Comparison of ENCODE assay signal across 8 cellular contexts in the genomic region with DNA sequence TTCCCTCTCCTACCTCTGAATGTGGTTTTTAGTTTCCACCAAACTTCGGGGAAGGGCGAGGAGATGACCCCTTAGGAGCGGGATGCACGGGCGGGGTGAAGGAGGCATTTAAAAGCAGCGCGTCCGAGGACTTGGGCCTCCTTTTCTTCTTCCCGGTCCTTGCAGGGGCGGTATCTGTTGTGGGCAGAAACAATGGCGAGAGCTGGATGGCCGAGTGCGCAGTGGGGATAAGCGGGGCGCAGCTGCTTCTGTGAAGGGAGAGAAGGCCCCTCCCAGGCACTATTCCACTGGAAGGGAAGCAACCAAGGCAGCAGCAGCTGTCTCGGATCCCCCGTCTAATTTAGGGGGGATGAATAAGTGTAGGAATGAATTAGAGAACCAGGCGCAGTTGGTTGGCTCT. TPM values are rescaled to one million over a fixed set of nuclear protein-coding genes. Genes with fewer than 3 reads are reported as not detected.
DNase-seq lines count a peak whose midpoint lies in the region; ATAC-seq and TF ChIP-seq lines count a peak whose summit lies in the region.

No MANE protein-coding gene starts in this region.

- DNase-seq in NK-92 treated with Interleukin-12 subunit alpha and Interleukin-12 subunit beta, amount 100 ng/mL, for 24 hours (lab: John Stamatoyannopoulos, UW): peak; percentile 6
- DNase-seq in NK-92 (lab: John Stamatoyannopoulos, UW; ENCODE audit: unreplicated experiment): no peak
- peak; percentile 48 for DNase-seq in NCI-H1092 treated with DMSO at 0.1 percent for 48 hours (lab: John Stamatoyannopoulos, UW)
- DNase-seq in activated CD4-positive, alpha-beta memory T cell treated with anti-CD3 and anti-CD28 coated beads for 36 hours: peak; percentile 37
- DNase-seq in epithelial cell of prostate (ENCODE audit: low read depth, low spot score): no peak
- DNase-seq in suprapubic skin (ENCODE audit: low spot score in 2 of 2): peak; percentile 73 to 79

- H3K36me3 Mint-ChIP-seq in activated CD4-positive, alpha-beta memory T cell treated with anti-CD3 and anti-CD28 coated beads for 36 hours: peaks cover 37% of the 10 kb centered on the region

- TF ChIP-seq POLR2A in suprapubic skin (IDR thresholded peaks at IDR 0.05): no peak

- H3K9me3 ChIP-seq in mononuclear cell (ENCODE audit: low read depth, low read length) (no peaks in the 10 kb centered on the region), suprapubic skin (no peaks in the 10 kb centered on the region)

- CTCF ChIA-PET in activated CD4-positive, alpha-beta memory T cell treated with anti-CD3 and anti-CD28 coated beads for 36 hours (lab: Charles Lee): no interaction called here

- ATAC-seq in HG03097 (IDR thresholded peaks at IDR 0.05; ENCODE audit: low FRiP score, unreplicated experiment): no peak

- peaks cover 6% of the 10 kb centered on the region for H3K36me3 ChIP-seq in suprapubic skin

- peak overlapping the region; percentile 97 for H3K27ac Mint-ChIP-seq in activated CD4-positive, alpha-beta memory T cell treated with anti-CD3 and anti-CD28 coated beads for 36 hours

- no peak for TF ChIP-seq EP300 in suprapubic skin (IDR thresholded peaks at IDR 0.05)

- H3K27me3 ChIP-seq in mononuclear cell (ENCODE audit: insufficient read depth, low read length): no peaks in the 10 kb centered on the region
- no peaks in the 10 kb centered on the region for H3K27me3 ChIP-seq in suprapubic skin

- no peaks in the 10 kb centered on the region for H3K9me3 Mint-ChIP-seq in activated CD4-positive, alpha-beta memory T cell treated with anti-CD3 and anti-CD28 coated beads for 36 hours

- 0% methylated on average over 18 of the region's 18 CpGs for WGBS in suprapubic skin

- peaks cover 34% of the 10 kb centered on the region for H3K4me1 Mint-ChIP-seq in activated CD4-positive, alpha-beta memory T cell treated with anti-CD3 and anti-CD28 coated beads for 36 hours (ENCODE audit: low read depth)

- H3K4me1 ChIP-seq in mononuclear cell (ENCODE audit: insufficient read depth, low read length) (peaks cover 23% of the 10 kb centered on the region), suprapubic skin (peaks cover 35% of the 10 kb centered on the region)

- no peak for TF ChIP-seq CTCF in suprapubic skin (IDR thresholded peaks at IDR 0.05)

- no peaks in the 10 kb centered on the region for H3K27me3 Mint-ChIP-seq in activated CD4-positive, alpha-beta memory T cell treated with anti-CD3 and anti-CD28 coated beads for 36 hours

- intact Hi-C loops in activated CD4-positive, alpha-beta memory T cell treated with anti-CD3 and anti-CD28 coated beads for 36 hours (cut with micrococcal nuclease): loop anchor here (5.0 to 10.0 kb wide), 4 partner anchors 947 to 1230 kb away; no protein-coding TSS in a partner anchor

- H3K4me3 ChIP-seq in mononuclear cell (ENCODE audit: low read length) (peak overlapping the region; percentile 85), suprapubic skin (peak overlapping the region; percentile 97)

- H3K4me3 Mint-ChIP-seq in activated CD4-positive, alpha-beta memory T cell treated with anti-CD3 and anti-CD28 coated beads for 36 hours: peak overlapping the region; percentile 97

- H3K27ac ChIP-seq in epithelial cell of prostate: peak overlapping the region; percentile 93
- peak overlapping the region; percentile 98 for H3K27ac ChIP-seq in suprapubic skin

- POLR2A ChIA-PET in activated CD4-positive, alpha-beta memory T cell treated with anti-CD3 and anti-CD28 coated beads for 36 hours (lab: Charles Lee): interaction anchor here (0.7 to 1.5 kb wide), 6 partner anchors 10 to 600 kb away, joined by 3 to 4 read pairs (median 3); no protein-coding TSS in a partner anchor

RNA-seq across cellular contexts. Expression of a gene that starts 0.9 kb away (rescaled TPM):
- 10 to 100 TPM; 67.0 to 69.3 TPM for total RNA-seq in activated CD4-positive, alpha-beta memory T cell treated with anti-CD3 and anti-CD28 coated beads for 36 hours
- total RNA-seq in mononuclear cell (86.8 TPM), suprapubic skin (10 to 100 TPM; 14.8 to 25.8 (median 19.6) TPM)

Comparison
In these comparisons a context has a peak if more than half of its experiments do, and no peak if none do; other contexts are left out.
1. DNase-seq: peak in NK-92 treated with Interleukin-12 subunit alpha and Interleukin-12 subunit beta, amount 100 ng/mL, for 24 hours (single experiment), NCI-H1092 treated with DMSO at 0.1 percent for 48 hours (single experiment), activated CD4-positive, alpha-beta memory T cell treated with anti-CD3 and anti-CD28 coated beads for 36 hours (single experiment) and suprapubic skin (2 of 2); none in NK-92 (single experiment) and epithelial cell of prostate (single experiment).